Comparison of ENCODE assay signal across 14 cellular contexts in genomic region chr1:111192074-111192473, GRCh38. TPM values are rescaled to one million over a fixed set of nuclear protein-coding genes. Genes with fewer than 3 reads are reported as not detected.
DNase-seq lines count a peak whose midpoint lies in the region; TF ChIP-seq lines count a peak whose summit lies in the region.
"Had no signal": no experiment of that assay in that cellular context is flagged by ENCODE, and none has a peak within 500 bp of the region (broad histone marks: within the 10 kb centered on the region; RNA-seq: fewer than 3 reads in every experiment).

No MANE protein-coding gene starts in this region.

- peak overlapping the region; percentile 74 to 77 for H3K27ac ChIP-seq in breast epithelium
- H3K27ac ChIP-seq in mammary epithelial cell (ENCODE audit: insufficient read depth, low read depth, low read length) = no peak overlapping the region
- H3K27ac ChIP-seq in mesodermal cell (ENCODE audit: low read depth, low read length, severe bottlenecking) = peak overlapping the region; percentile 57
- H3K27ac ChIP-seq in vagina = peak overlapping the region; percentile 79

- H3K27me3 ChIP-seq in breast epithelium (no peaks in the 10 kb centered on the region), mammary epithelial cell (ENCODE audit: insufficient read depth, low read length) (no peaks in the 10 kb centered on the region), vagina (no peaks in the 10 kb centered on the region)

- H3K27me3 Mint-ChIP-seq in activated naive CD8-positive, alpha-beta T cell treated with anti-CD3 and anti-CD28 coated beads for 36 hours = no peaks in the 10 kb centered on the region

- intact Hi-C loops in breast epithelium (cut with DNase I; ENCODE audit: low total_unique reads) = no loop called here
- intact Hi-C loops in mammary epithelial cell (cut with micrococcal nuclease) = no loop called here
- intact Hi-C loops in vagina (cut with DNase I) = no loop called here

- peaks cover 99% of the 10 kb centered on the region for H3K36me3 Mint-ChIP-seq in activated naive CD8-positive, alpha-beta T cell treated with anti-CD3 and anti-CD28 coated beads for 36 hours

- H3K4me3 ChIP-seq in breast epithelium = no peak overlapping the region
- H3K4me3 ChIP-seq in mammary epithelial cell (replicated peaks in 1 of 3; ENCODE audit: insufficient read depth in 1 of 3, low read depth in 2 of 3, low read length in 3 of 3) = no peak overlapping the region
- no peak overlapping the region for H3K4me3 ChIP-seq in mesodermal cell (ENCODE audit: extremely low read depth, insufficient read depth, low read length, poor library complexity, severe bottlenecking)
- H3K4me3 ChIP-seq in vagina = no peak overlapping the region
- H3K4me3 ChIP-seq: lung had no signal

- in situ Hi-C loops in mammary epithelial cell (cut with MboI; ENCODE audit: low sequenced_read_pairs in 2 of 2) = no loop called here

- H3K4me1 Mint-ChIP-seq in activated naive CD8-positive, alpha-beta T cell treated with anti-CD3 and anti-CD28 coated beads for 36 hours = peaks cover 97% of the 10 kb centered on the region

- BruUV-seq in mammary epithelial cell (replicated peaks; lab: Mats Ljungman, UMichigan) = no TSS peak

- no peaks in the 10 kb centered on the region for H3K36me3 ChIP-seq in breast epithelium
- H3K36me3 ChIP-seq in mammary epithelial cell (ENCODE audit: insufficient read depth, low read length) = peaks cover 4% of the 10 kb centered on the region
- H3K36me3 ChIP-seq in mesodermal cell (ENCODE audit: control insufficient read depth, insufficient read depth, low read length) = peaks cover 24% of the 10 kb centered on the region
- peaks cover 0 to 22% of the 10 kb centered on the region in 2 donors for H3K36me3 ChIP-seq in vagina

- H3K9me3 ChIP-seq in breast epithelium (no peaks in the 10 kb centered on the region), mammary epithelial cell (replicated peaks; ENCODE audit: insufficient read depth, low read length) (no peaks in the 10 kb centered on the region), mesodermal cell (ENCODE audit: control insufficient read depth, low read length) (no peaks in the 10 kb centered on the region), vagina (no peaks in the 10 kb centered on the region)

- H3K79me2 ChIP-seq in mammary epithelial cell (ENCODE audit: insufficient read depth, low read length) = no peaks in the 10 kb centered on the region

- TF ChIP-seq POLR2A in breast epithelium (IDR thresholded peaks at IDR 0.05) (no peak), vagina (IDR thresholded peaks at IDR 0.05) (no peak)

- peak overlapping the region; percentile 8 for H3K4me3 Mint-ChIP-seq in activated naive CD8-positive, alpha-beta T cell treated with anti-CD3 and anti-CD28 coated beads for 36 hours

- H2AFZ ChIP-seq in mammary epithelial cell (ENCODE audit: low read depth, low read length) = no peak overlapping the region

- peaks cover 4% of the 10 kb centered on the region for H3K9me3 Mint-ChIP-seq in activated naive CD8-positive, alpha-beta T cell treated with anti-CD3 and anti-CD28 coated beads for 36 hours

- no peak overlapping the region for H3K4me2 ChIP-seq in mammary epithelial cell (ENCODE audit: insufficient read depth, low read depth, low read length)

- CTCF ChIA-PET in mammary epithelial cell (lab: Charles Lee; ENCODE audit: low non-redundant PET) = interaction anchor here (0.6 kb wide), 1 partner anchor 161 kb away, joined by 3 read pairs; no protein-coding TSS in a partner anchor

- H3K27ac Mint-ChIP-seq in activated naive CD8-positive, alpha-beta T cell treated with anti-CD3 and anti-CD28 coated beads for 36 hours = peak overlapping the region; percentile 100

- DNase-seq in breast epithelium (ENCODE audit: low spot score in 2 of 2) = no peak
- no peak for DNase-seq in mammary epithelial cell
- no peak for DNase-seq in activated naive CD8-positive, alpha-beta T cell treated with anti-CD3 and anti-CD28 coated beads for 36 hours
- no peak for DNase-seq in vagina (ENCODE audit: extremely low spot score in 2 of 2)
- DNase-seq in NCI-H2227 treated with DMSO at 0.1 percent for 48 hours (lab: John Stamatoyannopoulos, UW) = no peak
- no peak for DNase-seq in A172 (ENCODE audit: low spot score)
- DNase-seq in COLO668 (lab: John Stamatoyannopoulos, UW; ENCODE audit: unreplicated experiment) = no peak
- DNase-seq: activated CD4-positive, alpha-beta T cell treated with anti-CD3 and anti-CD28 coated beads, Interleukin-2, amount 50 U/mL, for 4 hours; effector CD4-positive, alpha-beta T cell; NCI-H1436 treated with DMSO at 0.1 percent for 48 hours; NCI-H82 had no signal

- H3K4me1 ChIP-seq in breast epithelium (peaks cover 0 to 5% of the 10 kb centered on the region in 2 donors), mammary epithelial cell (ENCODE audit: insufficient read depth, low read length) (peaks cover 32% of the 10 kb centered on the region), mesodermal cell (ENCODE audit: control insufficient read depth, insufficient read depth, low read length, poor library complexity, severe bottlenecking) (peaks cover 24% of the 10 kb centered on the region), vagina (peaks cover 59% of the 10 kb centered on the region)

- TF ChIP-seq CTCF in breast epithelium (IDR thresholded peaks at IDR 0.05) (no peak), mammary epithelial cell (conservative IDR thresholded peaks at IDR 0.05 in 1 of 2, IDR thresholded peaks at IDR 0.05 in 1 of 2; ENCODE audit: extremely low read depth in 1 of 2, insufficient read depth in 1 of 2, low read depth in 1 of 2, low read length in 2 of 2) (no peak), vagina (IDR thresholded peaks at IDR 0.05) (no peak)

- H3K9ac ChIP-seq in mammary epithelial cell (ENCODE audit: insufficient read depth, low read length) = no peak overlapping the region

- dilution Hi-C loops in mammary epithelial cell (cut with HindIII; ENCODE audit: low sequenced_read_pairs) = no loop called here

- H4K20me1 ChIP-seq in mammary epithelial cell (ENCODE audit: insufficient read depth, low read length) = no peaks in the 10 kb centered on the region

- 97% methylated on average over 5 of the region's 5 CpGs for WGBS in mammary epithelial cell (ENCODE audit: low coverage, missing lambda C conversion rate)
- WGBS in mesodermal cell (ENCODE audit: insufficient coverage in 2 of 2), 2 experiments = 98% methylated on average over 4 of the region's 5 CpGs; no CpG with 5 or more reads in 1 of the 2 experiments

RNA-seq across cellular contexts. Expression of gene DENND2D, which starts 8.4 kb away (rescaled TPM):
- 10 to 100 TPM; 27.7 to 70.8 (median 34.4) TPM for total RNA-seq in breast epithelium
- total RNA-seq in mammary epithelial cell = 10 to 100 TPM in 1 of 2 donors, 1 to 10 TPM in 1; 1.5 to 10.5 TPM
- polyA plus RNA-seq in mammary epithelial cell = 2.6 TPM
- 6.5 TPM for polyA minus RNA-seq in mammary epithelial cell
- 100 to 1,000 TPM; 201 to 203 TPM for total RNA-seq in activated naive CD8-positive, alpha-beta T cell treated with anti-CD3 and anti-CD28 coated beads for 36 hours
- polyA plus RNA-seq in mesodermal cell (2013, experiment 1 of 2) = not detected
- not detected for polyA plus RNA-seq in mesodermal cell (2013, experiment 2 of 2)
- total RNA-seq in vagina = 25.5 TPM
- 0.41 and 1.6 TPM in 2 replicates for total RNA-seq in A172 (2014; rRNA removed; shearing (Covaris generic))

RNA-seq across cellular contexts. Expression of gene CHI3L2, which starts 35.4 kb away (rescaled TPM):
- total RNA-seq in breast epithelium (10 to 100 TPM in 2 of 3 donors, 1 to 10 TPM in 1; 9.5 to 22.0 (median 14.1) TPM), mammary epithelial cell (1 to 10 TPM in 1 of 2 donors, under 1 TPM in 1; 0.87 to 1.0 TPM), vagina (5.6 TPM)
- 0.58 TPM for polyA plus RNA-seq in mammary epithelial cell
- 3.5 TPM for polyA minus RNA-seq in mammary epithelial cell
- 1 to 10 TPM; 5.1 to 9.2 TPM for total RNA-seq in activated naive CD8-positive, alpha-beta T cell treated with anti-CD3 and anti-CD28 coated beads for 36 hours
- not detected for polyA plus RNA-seq in mesodermal cell (2013, experiment 1 of 2)
- polyA plus RNA-seq in mesodermal cell (2013, experiment 2 of 2) = not detected
- 0.48 and 2.5 TPM in 2 replicates for total RNA-seq in A172 (2014; rRNA removed; shearing (Covaris generic))
- total RNA-seq: pulmonary artery endothelial cell had no signal

RNA-seq across cellular contexts. Expression of gene CEPT1, which starts 52.1 kb away (rescaled TPM):
- 10 to 100 TPM; 49.8 to 67.7 (median 62.5) TPM for total RNA-seq in breast epithelium
- 10 to 100 TPM; 41.0 to 54.8 TPM for total RNA-seq in mammary epithelial cell
- 17.2 TPM for polyA plus RNA-seq in mammary epithelial cell
- polyA minus RNA-seq in mammary epithelial cell = 24.7 TPM
- total RNA-seq in activated naive CD8-positive, alpha-beta T cell treated with anti-CD3 and anti-CD28 coated beads for 36 hours = 10 to 100 TPM; 34.8 to 35.9 TPM
- 44.0 TPM for polyA plus RNA-seq in mesodermal cell (2013, experiment 1 of 2)
- 41.6 TPM for polyA plus RNA-seq in mesodermal cell (2013, experiment 2 of 2)
- 37.8 TPM for total RNA-seq in vagina
- total RNA-seq in A172 (2014; rRNA removed; shearing (Covaris generic)) = 33.5 and 35.9 TPM in 2 replicates

RNA-seq across cellular contexts. Expression of gene DRAM2, which starts 52.2 kb away (rescaled TPM):
- total RNA-seq in breast epithelium (100 to 1,000 TPM in 1 of 3 donors, 10 to 100 TPM in 2; 51.5 to 122 (median 74.5) TPM), mammary epithelial cell (10 to 100 TPM; 33.7 to 90.4 TPM), vagina (33.9 TPM)
- polyA plus RNA-seq in mammary epithelial cell = 36.6 TPM
- polyA minus RNA-seq in mammary epithelial cell = 29.4 TPM
- 10 to 100 TPM; 25.6 to 26.8 TPM for total RNA-seq in activated naive CD8-positive, alpha-beta T cell treated with anti-CD3 and anti-CD28 coated beads for 36 hours
- 89.7 TPM for polyA plus RNA-seq in mesodermal cell (2013, experiment 1 of 2)
- 91.5 TPM for polyA plus RNA-seq in mesodermal cell (2013, experiment 2 of 2)
- total RNA-seq in A172 (2014; rRNA removed; shearing (Covaris generic)) = 44.3 and 61.1 TPM in 2 replicates
